ENCODE assay signal across 13 cellular contexts in the genomic region with DNA sequence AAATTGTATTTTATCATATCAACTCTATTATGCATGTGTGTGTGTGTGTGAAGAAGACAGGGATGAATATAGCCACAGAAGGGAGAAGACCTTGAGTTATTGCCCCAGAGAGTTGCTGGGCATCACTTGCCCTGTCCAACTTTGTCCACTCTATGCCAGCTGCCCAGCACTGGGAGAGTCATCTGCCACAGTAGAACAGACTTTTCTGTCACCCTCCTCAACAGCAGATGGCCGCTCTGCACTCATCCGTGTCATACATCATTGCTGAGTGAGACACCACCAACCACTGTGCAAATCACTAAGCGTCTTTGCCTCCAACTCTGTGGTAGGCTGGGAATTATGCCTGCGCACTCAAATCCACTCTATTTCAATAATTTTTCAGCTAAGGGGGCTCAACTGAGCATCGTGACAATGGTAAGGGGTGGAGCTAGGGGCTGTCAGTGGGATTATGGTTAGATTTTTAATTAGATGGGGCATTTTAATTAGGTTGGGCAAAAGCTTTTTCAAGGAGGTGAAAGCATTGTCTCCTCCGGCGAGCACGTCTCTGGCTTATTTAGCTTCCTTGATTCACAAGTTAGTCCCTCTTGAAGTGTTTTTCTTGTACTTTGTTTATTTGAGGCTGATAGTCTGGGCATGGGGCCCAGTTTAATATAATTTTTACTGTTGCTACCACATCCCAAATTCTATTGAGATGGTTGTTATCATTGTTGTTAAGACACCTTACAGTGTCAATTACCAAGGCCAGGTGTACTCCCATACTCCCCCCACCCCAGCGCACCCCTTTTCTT.
A peak's percentile ranks its signal among the peaks of the same experiment; 100 is the strongest.
DNase-seq lines count a peak whose midpoint lies in the region; ATAC-seq, FAIRE-seq and TF ChIP-seq lines count a peak whose summit lies in the region.
"Had no signal": no experiment of that assay in that cellular context is flagged by ENCODE, and none has a peak within 500 bp of the region (broad histone marks: within the 10 kb centered on the region; RNA-seq: fewer than 3 reads in every experiment).

No MANE protein-coding gene starts in this region.

- intact Hi-C loops in prostate gland (cut with DNase I), result no loop called here
- intact Hi-C loops in uterus (cut with DNase I; ENCODE audit: low total_unique reads), result no loop called here
- intact Hi-C loops in aorta (cut with DNase I), result no loop called here

- peaks cover 12% of the 10 kb centered on the region for H3K4me1 Mint-ChIP-seq in activated naive CD4-positive, alpha-beta T cell treated with anti-CD3 and anti-CD28 coated beads, Interleukin-2, amount 10 ng/mL, durations not matched to agents 7 days and 5 days

- TF ChIP-seq POLR2A in prostate gland (IDR thresholded peaks at IDR 0.05), result no peak
- TF ChIP-seq POLR2A in uterus (IDR thresholded peaks at IDR 0.05), result no peak

- H3K9me3 Mint-ChIP-seq in activated naive CD4-positive, alpha-beta T cell treated with anti-CD3 and anti-CD28 coated beads, Interleukin-2, amount 10 ng/mL, durations not matched to agents 7 days and 5 days, result no peaks in the 10 kb centered on the region
- H3K9me3 Mint-ChIP-seq: activated naive CD8-positive, alpha-beta T cell treated with anti-CD3 and anti-CD28 coated beads for 36 hours; T-cell had no signal

- DNase-seq in M059J (ENCODE audit: low read depth) (peak; percentile 38), NCI-H446 treated with DMSO at 0.1 percent for 48 hours (lab: John Stamatoyannopoulos, UW) (peak; percentile 55), prostate gland (ENCODE audit: low spot score) (peak; percentile 24), uterus (no peak), aorta (no peak)
- no peak for DNase-seq in activated naive CD4-positive, alpha-beta T cell treated with anti-CD3 and anti-CD28 coated beads, Interleukin-2, amount 10 ng/mL, durations not matched to agents 7 days and 5 days
- DNase-seq: activated naive CD8-positive, alpha-beta T cell treated with anti-CD3 and anti-CD28 coated beads for 36 hours; effector CD4-positive, alpha-beta T cell; stimulated activated CD4-positive, alpha-beta T cell treated with anti-CD3 and anti-CD28 coated beads, Interleukin-12 subunit alpha, Interleukin-12 subunit beta, amount 100 ng/mL, for 4 hours; T-cell had no signal

- H3K27ac ChIP-seq in prostate gland (no peak overlapping the region), uterus (no peak overlapping the region), aorta (ENCODE audit: low read depth in 1 of 2, low read length in 2 of 2) (no peak overlapping the region)
- H3K27ac ChIP-seq: hepatocyte had no signal

- H3K36me3 Mint-ChIP-seq in activated naive CD4-positive, alpha-beta T cell treated with anti-CD3 and anti-CD28 coated beads, Interleukin-2, amount 10 ng/mL, durations not matched to agents 7 days and 5 days, result no peaks in the 10 kb centered on the region
- H3K36me3 Mint-ChIP-seq: activated naive CD8-positive, alpha-beta T cell treated with anti-CD3 and anti-CD28 coated beads for 36 hours; T-cell had no signal

- H3K9me3 ChIP-seq in prostate gland (no peaks in the 10 kb centered on the region), uterus (no peaks in the 10 kb centered on the region), aorta (ENCODE audit: control insufficient read depth, low read length) (no peaks in the 10 kb centered on the region)

- H3K27me3 Mint-ChIP-seq in activated naive CD4-positive, alpha-beta T cell treated with anti-CD3 and anti-CD28 coated beads, Interleukin-2, amount 10 ng/mL, durations not matched to agents 7 days and 5 days, result peaks cover 3% of the 10 kb centered on the region
- H3K27me3 Mint-ChIP-seq: activated naive CD8-positive, alpha-beta T cell treated with anti-CD3 and anti-CD28 coated beads for 36 hours; T-cell had no signal

- H3K36me3 ChIP-seq in prostate gland (no peaks in the 10 kb centered on the region), uterus (no peaks in the 10 kb centered on the region), aorta (ENCODE audit: control insufficient read depth in 1 of 2, insufficient read depth in 2 of 2, low read length in 1 of 2) (no peaks in the 10 kb centered on the region)

- 53% methylated on average over 9 of the region's 9 CpGs for WGBS in prostate gland
- 63 to 67% methylated on average over 9 of the region's 9 CpGs for WGBS in aorta, 2 donors

- H3K4me1 ChIP-seq in prostate gland (replicated peaks) (peaks cover 10% of the 10 kb centered on the region), uterus (no peaks in the 10 kb centered on the region), aorta (ENCODE audit: control insufficient read depth in 1 of 2, insufficient read depth in 2 of 2, low read length in 2 of 2) (peaks cover 2% of the 10 kb centered on the region in 2 donors)

- no peak for TF ChIP-seq CTCF in prostate gland (IDR thresholded peaks at IDR 0.05)
- no peak for TF ChIP-seq CTCF in uterus (IDR thresholded peaks at IDR 0.05)

- no peak overlapping the region for H3K4me3 Mint-ChIP-seq in activated naive CD4-positive, alpha-beta T cell treated with anti-CD3 and anti-CD28 coated beads, Interleukin-2, amount 10 ng/mL, durations not matched to agents 7 days and 5 days
- H3K4me3 Mint-ChIP-seq: activated naive CD8-positive, alpha-beta T cell treated with anti-CD3 and anti-CD28 coated beads for 36 hours; T-cell had no signal

- no peak overlapping the region for H3K4me3 ChIP-seq in prostate gland
- no peak overlapping the region for H3K4me3 ChIP-seq in uterus
- no peak overlapping the region for H3K4me3 ChIP-seq in aorta (ENCODE audit: low read length in 2 of 2)
- H3K4me3 ChIP-seq: hepatocyte had no signal

- CTCF ChIA-PET in activated naive CD4-positive, alpha-beta T cell treated with anti-CD3 and anti-CD28 coated beads, Interleukin-2, amount 10 ng/mL, durations not matched to agents 7 days and 5 days (lab: Charles Lee), result no interaction called here

- peak; percentile 21 for FAIRE-seq in endometrium (lab: Jason Lieb, UNC)

- H3K27ac Mint-ChIP-seq in activated naive CD4-positive, alpha-beta T cell treated with anti-CD3 and anti-CD28 coated beads, Interleukin-2, amount 10 ng/mL, durations not matched to agents 7 days and 5 days, result no peak overlapping the region
- H3K27ac Mint-ChIP-seq: activated naive CD8-positive, alpha-beta T cell treated with anti-CD3 and anti-CD28 coated beads for 36 hours; T-cell had no signal

- ATAC-seq in GM19023 (IDR thresholded peaks at IDR 0.05; ENCODE audit: unreplicated experiment), result no peak
- ATAC-seq in aorta (ENCODE audit: low FRiP score), result no peak
- ATAC-seq: T-cell had no signal

- H3K27me3 ChIP-seq in prostate gland (replicated peaks; ENCODE audit: insufficient read depth), result no peaks in the 10 kb centered on the region
- no peaks in the 10 kb centered on the region for H3K27me3 ChIP-seq in uterus
- H3K27me3 ChIP-seq in aorta (ENCODE audit: control insufficient read depth in 1 of 2, insufficient read depth in 2 of 2, low read length in 1 of 2), result no peaks in the 10 kb centered on the region
- H3K27me3 ChIP-seq: hepatocyte had no signal

Comparison
In these comparisons a context has a peak if more than half of its experiments do, and no peak if none do; other contexts are left out.
1. DNase-seq: peak in M059J (single experiment), NCI-H446 treated with DMSO at 0.1 percent for 48 hours (single experiment) and prostate gland (single experiment); none in uterus (0 of 2), activated naive CD4-positive, alpha-beta T cell treated with anti-CD3 and anti-CD28 coated beads, Interleukin-2, amount 10 ng/mL, durations not matched to agents 7 days and 5 days (single experiment) and aorta (0 of 2).